In genomic region chr6:159257846-159258245, GRCh38 we compare ENCODE assay signal across 31 cellular contexts.
A peak's percentile ranks its signal among the peaks of the same experiment; 100 is the strongest.
DNase-seq lines count a peak whose midpoint lies in the region; ATAC-seq and TF ChIP-seq lines count a peak whose summit lies in the region.
"Had no signal": no experiment of that assay in that cellular context is flagged by ENCODE, and none has a peak within 500 bp of the region (broad histone marks: within the 10 kb centered on the region; RNA-seq: fewer than 3 reads in every experiment).

No MANE protein-coding gene starts in this region.

- no peak overlapping the region for H3K9ac ChIP-seq in mammary epithelial cell (ENCODE audit: insufficient read depth, low read length)

- no peak overlapping the region for H3K4me2 ChIP-seq in mammary epithelial cell (ENCODE audit: insufficient read depth, low read depth, low read length)

- DNase-seq in right atrium auricular region (ENCODE audit: low spot score) (peak; percentile 68), Right ventricle myocardium inferior (ENCODE audit: missing footprints) (no peak), mammary epithelial cell (peak; percentile 55), foreskin keratinocyte (peak; percentile 35 to 66), stromal cell of bone marrow (ENCODE audit: low read depth) (peak; percentile 90), NCI-H2171 treated with DMSO at 0.1 percent for 48 hours (lab: John Stamatoyannopoulos, UW) (no peak), SW480 (ENCODE audit: low spot score) (no peak)
- DNase-seq in activated CD8-positive, alpha-beta T cell treated with anti-CD3 and anti-CD28 coated beads for 36 hours: no peak
- DNase-seq: activated B cell treated with CpG ODN at 0.5 μM for 24 hours; activated CD8-positive, alpha-beta memory T cell treated with anti-CD3 and anti-CD28 coated beads, Interleukin-2, amount 10 ng/mL, durations not matched to agents 7 days and 5 days; activated gamma-delta T cell treated with Interleukin-2 at 50 U/mL for 16 hours; activated naive CD8-positive, alpha-beta T cell treated with anti-CD3 and anti-CD28 coated beads, Interleukin-2, amount 10 ng/mL, durations not matched to agents 7 days and 5 days; activated T-cell treated with anti-CD3 and anti-CD28 coated beads, Interleukin-2, amount 50 U/mL, for 48 hours; BE2C; CD8-positive, alpha-beta T cell; cerebellar nuclear complex; dermis blood vessel endothelial cell; endodermal cell; esophagus squamous epithelium; glutamatergic neuron; islet precursor cell; midbrain; naive B cell; NCI-H1105 treated with DMSO at 0.1 percent for 48 hours; NCI-H187 treated with DMSO at 0.1 percent for 48 hours; NCI-H526; NK-92 treated with Interleukin-12 subunit alpha and Interleukin-12 subunit beta, amount 100 ng/mL, for 24 hours had no signal

- no peaks in the 10 kb centered on the region for H3K36me3 Mint-ChIP-seq in activated CD8-positive, alpha-beta T cell treated with anti-CD3 and anti-CD28 coated beads for 36 hours (ENCODE audit: low read depth)
- H3K36me3 Mint-ChIP-seq: activated CD8-positive, alpha-beta memory T cell treated with anti-CD3 and anti-CD28 coated beads, Interleukin-2, amount 10 ng/mL, durations not matched to agents 7 days and 5 days; activated naive CD8-positive, alpha-beta T cell treated with anti-CD3 and anti-CD28 coated beads, Interleukin-2, amount 10 ng/mL, durations not matched to agents 7 days and 5 days; CD8-positive, alpha-beta T cell; naive B cell had no signal

- no peak overlapping the region for H3K27ac Mint-ChIP-seq in activated CD8-positive, alpha-beta T cell treated with anti-CD3 and anti-CD28 coated beads for 36 hours
- H3K27ac Mint-ChIP-seq: activated B cell treated with CpG ODN at 0.5 μM for 24 hours; activated CD8-positive, alpha-beta memory T cell treated with anti-CD3 and anti-CD28 coated beads, Interleukin-2, amount 10 ng/mL, durations not matched to agents 7 days and 5 days; activated naive CD8-positive, alpha-beta T cell treated with anti-CD3 and anti-CD28 coated beads, Interleukin-2, amount 10 ng/mL, durations not matched to agents 7 days and 5 days; CD8-positive, alpha-beta T cell; endodermal cell; naive B cell; stimulated activated naive CD8-positive, alpha-beta T cell treated with anti-CD3 and anti-CD28 coated beads, Interleukin-15, Interleukin-2, amounts not matched to agents 100 ng/mL and 50 ng/mL, for 24 hours had no signal

- H3K4me1 ChIP-seq in right atrium auricular region (no peaks in the 10 kb centered on the region), mammary epithelial cell (ENCODE audit: insufficient read depth, low read length) (peaks cover 4% of the 10 kb centered on the region), foreskin keratinocyte (no peaks in the 10 kb centered on the region)
- H3K4me1 ChIP-seq: BE2C, prostate gland had no signal

- no TSS peak for BruUV-seq in mammary epithelial cell (replicated peaks; lab: Mats Ljungman, UMichigan)

- H3K9me3 Mint-ChIP-seq in activated CD8-positive, alpha-beta T cell treated with anti-CD3 and anti-CD28 coated beads for 36 hours: no peaks in the 10 kb centered on the region
- H3K9me3 Mint-ChIP-seq: activated B cell treated with CpG ODN at 0.5 μM for 24 hours; activated naive CD8-positive, alpha-beta T cell treated with anti-CD3 and anti-CD28 coated beads, Interleukin-2, amount 10 ng/mL, durations not matched to agents 7 days and 5 days; CD8-positive, alpha-beta T cell; endodermal cell; stimulated activated naive CD8-positive, alpha-beta T cell treated with anti-CD3 and anti-CD28 coated beads, Interleukin-15, Interleukin-2, amounts not matched to agents 100 ng/mL and 50 ng/mL, for 24 hours had no signal

- dilution Hi-C loops in mammary epithelial cell (cut with HindIII; ENCODE audit: low sequenced_read_pairs): no loop called here

- POLR2A ChIA-PET in activated CD8-positive, alpha-beta T cell treated with anti-CD3 and anti-CD28 coated beads for 36 hours (lab: Charles Lee): no interaction called here

- WGBS in mammary epithelial cell (ENCODE audit: low coverage, missing lambda C conversion rate): 70% methylated on average over 6 of the region's 6 CpGs

- no peak overlapping the region for H2AFZ ChIP-seq in mammary epithelial cell (ENCODE audit: low read depth, low read length)

- H3K4me3 ChIP-seq in right atrium auricular region (no peak overlapping the region), mammary epithelial cell (replicated peaks in 1 of 3; ENCODE audit: insufficient read depth in 1 of 3, low read depth in 2 of 3, low read length in 3 of 3) (no peak overlapping the region)
- H3K4me3 ChIP-seq: esophagus squamous epithelium, prostate gland, SK-N-MC, skin epidermis had no signal

- peaks cover 11% of the 10 kb centered on the region for H3K27me3 Mint-ChIP-seq in activated CD8-positive, alpha-beta T cell treated with anti-CD3 and anti-CD28 coated beads for 36 hours

- H3K27ac ChIP-seq in right atrium auricular region (no peak overlapping the region), mammary epithelial cell (ENCODE audit: insufficient read depth, low read depth, low read length) (no peak overlapping the region), foreskin keratinocyte (no peak overlapping the region)
- H3K27ac ChIP-seq: esophagus squamous epithelium, prostate gland, SK-N-MC had no signal

- peaks cover 1% of the 10 kb centered on the region for H3K4me1 Mint-ChIP-seq in activated CD8-positive, alpha-beta T cell treated with anti-CD3 and anti-CD28 coated beads for 36 hours (ENCODE audit: low read depth)
- H3K4me1 Mint-ChIP-seq: activated B cell treated with CpG ODN at 0.5 μM for 24 hours; activated CD8-positive, alpha-beta memory T cell treated with anti-CD3 and anti-CD28 coated beads, Interleukin-2, amount 10 ng/mL, durations not matched to agents 7 days and 5 days; activated naive CD8-positive, alpha-beta T cell treated with anti-CD3 and anti-CD28 coated beads, Interleukin-2, amount 10 ng/mL, durations not matched to agents 7 days and 5 days had no signal

- TF ChIP-seq CTCF in right atrium auricular region (IDR thresholded peaks at IDR 0.05) (no peak), mammary epithelial cell (conservative IDR thresholded peaks at IDR 0.05 in 1 of 2, IDR thresholded peaks at IDR 0.05 in 1 of 2; ENCODE audit: extremely low read depth in 1 of 2, insufficient read depth in 1 of 2, low read depth in 1 of 2, low read length in 2 of 2) (no peak), foreskin keratinocyte (conservative IDR thresholded peaks at IDR 0.05) (no peak)
- no peak for TF ChIP-seq CTCF in activated CD8-positive, alpha-beta T cell treated with anti-CD3 and anti-CD28 coated beads for 36 hours (IDR thresholded peaks at IDR 0.05)

- intact Hi-C loops in Right ventricle myocardium inferior (cut with DNase I) (loop anchor here (10.0 kb wide), 1 partner anchor 397 kb away; no protein-coding TSS in a partner anchor), mammary epithelial cell (cut with micrococcal nuclease) (loop anchor here (10.0 kb wide), 1 partner anchor 397 kb away; no protein-coding TSS in a partner anchor)
- intact Hi-C loops in activated CD8-positive, alpha-beta T cell treated with anti-CD3 and anti-CD28 coated beads for 36 hours (cut with micrococcal nuclease): loop anchor here (10.0 kb wide), 1 partner anchor 397 kb away; no protein-coding TSS in a partner anchor

- in situ Hi-C loops in mammary epithelial cell (cut with MboI; ENCODE audit: low sequenced_read_pairs in 2 of 2): no loop called here

- H4K20me1 ChIP-seq in mammary epithelial cell (ENCODE audit: insufficient read depth, low read length): no peaks in the 10 kb centered on the region

- H3K9me3 ChIP-seq in right atrium auricular region (no peaks in the 10 kb centered on the region), mammary epithelial cell (replicated peaks; ENCODE audit: insufficient read depth, low read length) (no peaks in the 10 kb centered on the region)
- H3K9me3 ChIP-seq: BE2C, esophagus squamous epithelium, prostate gland had no signal

- ATAC-seq in Right ventricle myocardium inferior: no peak
- ATAC-seq in foreskin keratinocyte: no peak
- ATAC-seq in activated CD8-positive, alpha-beta T cell treated with anti-CD3 and anti-CD28 coated beads for 36 hours: no peak
- ATAC-seq: activated CD8-positive, alpha-beta memory T cell treated with anti-CD3 and anti-CD28 coated beads, Interleukin-2, amount 10 ng/mL, durations not matched to agents 7 days and 5 days; CD8-positive, alpha-beta T cell had no signal

- CTCF ChIA-PET in mammary epithelial cell (lab: Charles Lee; ENCODE audit: low non-redundant PET): no interaction called here
- CTCF ChIA-PET in activated CD8-positive, alpha-beta T cell treated with anti-CD3 and anti-CD28 coated beads for 36 hours (lab: Charles Lee): interaction anchor here (1.2 kb wide), 1 partner anchor 397 kb away, joined by 3 read pairs; no protein-coding TSS in a partner anchor

- H3K4me3 Mint-ChIP-seq in activated CD8-positive, alpha-beta T cell treated with anti-CD3 and anti-CD28 coated beads for 36 hours: no peak overlapping the region
- H3K4me3 Mint-ChIP-seq: activated B cell treated with CpG ODN at 0.5 μM for 24 hours; activated CD8-positive, alpha-beta memory T cell treated with anti-CD3 and anti-CD28 coated beads, Interleukin-2, amount 10 ng/mL, durations not matched to agents 7 days and 5 days; activated naive CD8-positive, alpha-beta T cell treated with anti-CD3 and anti-CD28 coated beads, Interleukin-2, amount 10 ng/mL, durations not matched to agents 7 days and 5 days; CD8-positive, alpha-beta T cell; endodermal cell; naive B cell; stimulated activated naive CD8-positive, alpha-beta T cell treated with anti-CD3 and anti-CD28 coated beads, Interleukin-15, Interleukin-2, amounts not matched to agents 100 ng/mL and 50 ng/mL, for 24 hours had no signal

- H3K36me3 ChIP-seq in right atrium auricular region (no peaks in the 10 kb centered on the region), mammary epithelial cell (ENCODE audit: insufficient read depth, low read length) (no peaks in the 10 kb centered on the region)
- H3K36me3 ChIP-seq: BE2C, esophagus squamous epithelium, prostate gland had no signal

- H3K79me2 ChIP-seq in mammary epithelial cell (ENCODE audit: insufficient read depth, low read length): no peaks in the 10 kb centered on the region

- H3K27me3 ChIP-seq in right atrium auricular region: no peaks in the 10 kb centered on the region
- H3K27me3 ChIP-seq in mammary epithelial cell (ENCODE audit: insufficient read depth, low read length): no peaks in the 10 kb centered on the region
- no peaks in the 10 kb centered on the region for H3K27me3 ChIP-seq in foreskin keratinocyte
- H3K27me3 ChIP-seq: esophagus squamous epithelium had no signal

Comparison
In these comparisons a context has a peak if more than half of its experiments do, and no peak if none do; other contexts are left out.
1. DNase-seq: peak in right atrium auricular region (single experiment), mammary epithelial cell (single experiment), foreskin keratinocyte (2 of 2) and stromal cell of bone marrow (single experiment); none in Right ventricle myocardium inferior (single experiment), NCI-H2171 treated with DMSO at 0.1 percent for 48 hours (single experiment), activated CD8-positive, alpha-beta T cell treated with anti-CD3 and anti-CD28 coated beads for 36 hours (single experiment) and SW480 (single experiment).